21 cellular contexts compared by ENCODE assay signal in the genomic region with DNA sequence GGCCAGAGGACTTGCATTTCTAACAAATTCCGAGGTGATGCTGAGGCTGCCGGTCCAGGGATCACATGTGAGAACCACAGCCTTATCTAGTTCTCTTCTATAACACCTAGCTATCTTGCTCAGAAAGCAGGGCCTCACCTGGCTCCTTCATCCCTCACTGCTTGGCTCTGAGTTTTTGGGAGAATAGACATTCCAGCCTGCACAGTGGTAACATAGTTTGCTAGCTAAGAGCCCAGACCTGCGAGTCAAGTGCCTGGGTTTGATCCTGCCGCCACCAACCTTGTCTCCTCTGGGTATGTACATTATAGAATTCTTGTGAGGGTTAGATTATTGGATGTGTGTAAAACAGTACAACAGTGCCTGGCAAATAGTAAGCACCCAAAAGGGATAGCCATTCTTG. TPM values are rescaled to one million over a fixed set of nuclear protein-coding genes. Genes with fewer than 3 reads are reported as not detected.
DNase-seq lines count a peak whose midpoint lies in the region; ATAC-seq and TF ChIP-seq lines count a peak whose summit lies in the region.
"Had no signal": no experiment of that assay in that cellular context is flagged by ENCODE, and none has a peak within 500 bp of the region (broad histone marks: within the 10 kb centered on the region; RNA-seq: fewer than 3 reads in every experiment).

No MANE protein-coding gene starts in this region.

- no CpG with 5 or more reads among the region's 4 CpGs for WGBS in trophoblast cell (ENCODE audit: extremely low coverage, insufficient coverage, insufficient read length)

- H4K20me1 ChIP-seq in KMS-11 (ENCODE audit: insufficient read depth) (no peaks in the 10 kb centered on the region), OCI-LY3 (ENCODE audit: insufficient read depth, low read length) (no peaks in the 10 kb centered on the region)

- no peak overlapping the region for H3K18ac ChIP-seq in trophoblast cell (ENCODE audit: low read length)

- no peak overlapping the region for H3K27ac Mint-ChIP-seq in effector memory CD8-positive, alpha-beta T cell
- H3K27ac Mint-ChIP-seq in chondrocyte (ENCODE audit: unreplicated experiment) = no peak overlapping the region
- H3K27ac Mint-ChIP-seq: CD4-positive, alpha-beta memory T cell; HFFc6 had no signal

- no peak overlapping the region for H3K27ac ChIP-seq in KMS-11
- peak overlapping the region; percentile 92 for H3K27ac ChIP-seq in OCI-LY3 (ENCODE audit: low read length)
- no peak overlapping the region for H3K27ac ChIP-seq in trophoblast cell (ENCODE audit: low read depth, low read length)
- H3K27ac ChIP-seq in RWPE1 = no peak overlapping the region
- H3K27ac ChIP-seq: A549 had no signal

- H3K9ac ChIP-seq in KMS-11 = no peak overlapping the region
- peak overlapping the region; percentile 53; the same call in 1 of the 2 replicates for H3K9ac ChIP-seq in OCI-LY3 (ENCODE audit: low read length)
- H3K9ac ChIP-seq in trophoblast cell (ENCODE audit: low read length) = no peak overlapping the region

- no peak overlapping the region for H2BK12ac ChIP-seq in trophoblast cell (ENCODE audit: low read length)

- H2BK120ac ChIP-seq in trophoblast cell (ENCODE audit: insufficient read depth, low read length, poor library complexity) = no peak overlapping the region

- H3K23ac ChIP-seq in trophoblast cell (ENCODE audit: low read length) = no peak overlapping the region

- H3K4me3 Mint-ChIP-seq in effector memory CD8-positive, alpha-beta T cell = no peak overlapping the region
- H3K4me3 Mint-ChIP-seq in chondrocyte (ENCODE audit: unreplicated experiment) = no peak overlapping the region
- H3K4me3 Mint-ChIP-seq: CD4-positive, alpha-beta memory T cell; HFFc6 had no signal

- H2AFZ ChIP-seq in KMS-11 (ENCODE audit: low read depth) (no peak overlapping the region), OCI-LY3 (ENCODE audit: low read depth, low read length) (no peak overlapping the region), trophoblast cell (ENCODE audit: insufficient read depth, low read length, poor library complexity) (no peak overlapping the region)

- H3K79me1 ChIP-seq in trophoblast cell (ENCODE audit: low read length) = no peaks in the 10 kb centered on the region

- no peak overlapping the region for H4K12ac ChIP-seq in trophoblast cell (ENCODE audit: low read depth, low read length)

- H3K4me1 ChIP-seq in KMS-11 (ENCODE audit: low read depth, poor library complexity, severe bottlenecking) = peaks cover 63% of the 10 kb centered on the region
- H3K4me1 ChIP-seq in OCI-LY3 (ENCODE audit: low read length) = peaks cover 100% of the 10 kb centered on the region
- H3K4me1 ChIP-seq in trophoblast cell (ENCODE audit: control insufficient read depth in 1 of 2, insufficient read depth in 2 of 2, low read length in 2 of 2) = peaks cover 4% of the 10 kb centered on the region in 2 experiments
- H3K4me1 ChIP-seq: A549, HAP-1 had no signal

- H3K27me3 Mint-ChIP-seq in effector memory CD8-positive, alpha-beta T cell = peaks cover 28 to 46% of the 10 kb centered on the region in 2 donors
- H3K27me3 Mint-ChIP-seq in chondrocyte (ENCODE audit: low read depth) = peaks cover 15% of the 10 kb centered on the region

- POLR2A ChIA-PET in RWPE1 (lab: Yijun Ruan, JAX; ENCODE audit: low non-redundant PET) = no interaction called here

- H3K9me3 ChIP-seq in OCI-LY3 (ENCODE audit: insufficient read depth, low read length) (no peaks in the 10 kb centered on the region; the same call in 1 of the 2 replicates), trophoblast cell (ENCODE audit: insufficient read depth, low read depth, low read length) (no peaks in the 10 kb centered on the region)
- H3K9me3 ChIP-seq: A549, HAP-1 had no signal

- H3K79me2 ChIP-seq in KMS-11 (ENCODE audit: insufficient read depth, low read depth) (no peaks in the 10 kb centered on the region), OCI-LY3 (ENCODE audit: low read length) (peaks cover 11% of the 10 kb centered on the region), trophoblast cell (ENCODE audit: control insufficient read depth, insufficient read depth, low read length, poor library complexity) (no peaks in the 10 kb centered on the region)

- H3K4me1 Mint-ChIP-seq in effector memory CD8-positive, alpha-beta T cell (ENCODE audit: low read depth in 2 of 2) = no peaks in the 10 kb centered on the region
- H3K4me1 Mint-ChIP-seq in chondrocyte (ENCODE audit: low read depth) = no peaks in the 10 kb centered on the region
- H3K4me1 Mint-ChIP-seq: CD4-positive, alpha-beta memory T cell had no signal

- no peaks in the 10 kb centered on the region for H3K36me3 ChIP-seq in KMS-11 (ENCODE audit: insufficient read depth)
- H3K36me3 ChIP-seq in OCI-LY3 (replicated peaks; ENCODE audit: low read depth, low read length) = peaks cover 3% of the 10 kb centered on the region
- H3K36me3 ChIP-seq in trophoblast cell (ENCODE audit: control insufficient read depth in 1 of 2, insufficient read depth in 2 of 2, low read length in 2 of 2) = no peaks in the 10 kb centered on the region
- H3K36me3 ChIP-seq: HAP-1 had no signal

- no peak overlapping the region for H3K4me3 ChIP-seq in KMS-11 (IDR thresholded peaks at IDR 0.05; ENCODE audit: insufficient read depth, low read depth, low read length)
- H3K4me3 ChIP-seq in OCI-LY3 (ENCODE audit: low read length) = no peak overlapping the region
- no peak overlapping the region for H3K4me3 ChIP-seq in trophoblast cell (ENCODE audit: low read depth, low read length)
- H3K4me3 ChIP-seq: A549, HAP-1 had no signal

- DNase-seq in trophoblast cell (peak; percentile 19 to 40), RWPE1 (ENCODE audit: low spot score) (no peak), chondrocyte (ENCODE audit: low spot score) (no peak)
- DNase-seq in effector memory CD8-positive, alpha-beta T cell = no peak
- DNase-seq: 8988T; ACHN; AML-193; C1 segment of cervical spinal cord; Calu3; CD4-positive, alpha-beta memory T cell; COR-L47; DMS53; DMS79 treated with DMSO at 0.1 percent for 48 hours; GOT3 had no signal

- H3K4me2 ChIP-seq in KMS-11 (0 out of 2 replicates have a peak overlapping the region, but pooled peaks have one; percentile 58), OCI-LY3 (ENCODE audit: low read length) (peak overlapping the region; percentile 58), trophoblast cell (ENCODE audit: low read length) (no peak overlapping the region)
- H3K4me2 ChIP-seq: A549 had no signal

- no peak overlapping the region for H3K4ac ChIP-seq in trophoblast cell (ENCODE audit: low read depth, low read length)

- no peaks in the 10 kb centered on the region for H3K9me3 Mint-ChIP-seq in effector memory CD8-positive, alpha-beta T cell
- H3K9me3 Mint-ChIP-seq in chondrocyte (ENCODE audit: low read depth) = no peaks in the 10 kb centered on the region
- H3K9me3 Mint-ChIP-seq: CD4-positive, alpha-beta memory T cell; HFFc6 had no signal

- CTCF ChIA-PET in RWPE1 (lab: Yijun Ruan, JAX) = no interaction called here

- H4K8ac ChIP-seq in trophoblast cell (ENCODE audit: low read depth, low read length) = no peak overlapping the region

- no peak for ATAC-seq in effector memory CD8-positive, alpha-beta T cell (replicated peaks)
- ATAC-seq: A549 had no signal

- H4K91ac ChIP-seq in trophoblast cell (ENCODE audit: low read depth, low read length) = no peak overlapping the region

- no peak overlapping the region for H2BK5ac ChIP-seq in trophoblast cell (ENCODE audit: low read depth, low read length, poor library complexity)

- no peaks in the 10 kb centered on the region for H3K27me3 ChIP-seq in KMS-11 (ENCODE audit: insufficient read depth, low read depth)
- no peaks in the 10 kb centered on the region for H3K27me3 ChIP-seq in OCI-LY3 (ENCODE audit: low read depth, low read length)
- H3K27me3 ChIP-seq in trophoblast cell (ENCODE audit: insufficient read depth, low read length) = no peaks in the 10 kb centered on the region

- no peak for TF ChIP-seq CTCF in KMS-11 (conservative IDR thresholded peaks at IDR 0.05; ENCODE audit: low read depth, low read length)
- TF ChIP-seq CTCF in OCI-LY3 (IDR thresholded peaks at IDR 0.05; ENCODE audit: low read depth, low read length) = no peak
- no peak for TF ChIP-seq CTCF in RWPE1 (conservative IDR thresholded peaks at IDR 0.05; ENCODE audit: low read depth)
- TF ChIP-seq CTCF in chondrocyte (IDR thresholded peaks at IDR 0.05) = no peak

- no peaks in the 10 kb centered on the region for H3K36me3 Mint-ChIP-seq in effector memory CD8-positive, alpha-beta T cell (ENCODE audit: insufficient read depth)
- no peaks in the 10 kb centered on the region for H3K36me3 Mint-ChIP-seq in chondrocyte (ENCODE audit: low read depth)
- H3K36me3 Mint-ChIP-seq: CD4-positive, alpha-beta memory T cell had no signal

- no peak overlapping the region for H2AK5ac ChIP-seq in trophoblast cell (ENCODE audit: low read length)

- H3K14ac ChIP-seq in trophoblast cell (ENCODE audit: low read length) = no peak overlapping the region

RNA-seq across cellular contexts. Expression of a gene that starts 13.5 kb away (rescaled TPM):
- polyA plus RNA-seq in trophoblast cell (2013) = 0.08 TPM in 1 of 2 replicates, not detected in the other
- total RNA-seq in chondrocyte = not detected in 3 replicates
- total RNA-seq: Calu3, Daoy, HFFc6 had no signal
- polyA plus RNA-seq: A549, BJ had no signal

Comparison
In these comparisons a context has a peak if more than half of its experiments do, and no peak if none do; other contexts are left out.
1. DNase-seq: peak in trophoblast cell (2 of 2); none in RWPE1 (single experiment), effector memory CD8-positive, alpha-beta T cell (0 of 3) and chondrocyte (single experiment).